In genomic region chr9:117696141-117696540, GRCh38 we compare ENCODE assay signal across 36 cellular contexts. TPM values are rescaled to one million over a fixed set of nuclear protein-coding genes. Genes with fewer than 3 reads are reported as not detected.
DNase-seq lines count a peak whose midpoint lies in the region; ATAC-seq, FAIRE-seq and TF ChIP-seq lines count a peak whose summit lies in the region.
"Had no signal": no experiment of that assay in that cellular context is flagged by ENCODE, and none has a peak within 500 bp of the region (broad histone marks: within the 10 kb centered on the region; RNA-seq: fewer than 3 reads in every experiment).

No MANE protein-coding gene starts in this region.

- H3K27me3 Mint-ChIP-seq in natural killer cell treated with Interleukin-12 subunit alpha and Interleukin-12 subunit beta and Interleukin-15 and Interleukin-18, amount 100 ng/mL, for 72 hours: peaks cover under 1 to 8% of the 10 kb centered on the region in 2 donors
- peaks cover 0 to 2% of the 10 kb centered on the region in 2 donors for H3K27me3 Mint-ChIP-seq in effector memory CD8-positive, alpha-beta T cell
- H3K27me3 Mint-ChIP-seq: activated CD4-positive, alpha-beta T cell treated with anti-CD3 and anti-CD28 coated beads, Interleukin-2, amount 10 ng/mL, durations not matched to agents 24 days and 14 days; activated naive CD8-positive, alpha-beta T cell; type B pancreatic cell had no signal

- TF ChIP-seq POLR2A in H54 (IDR thresholded peaks at IDR 0.05; ENCODE audit: low read depth, low read length) (no peak), thyroid gland (IDR thresholded peaks at IDR 0.05) (no peak), uterus (IDR thresholded peaks at IDR 0.05) (no peak)

- H3K27me3 ChIP-seq in bronchial epithelial cell (ENCODE audit: control insufficient read depth, insufficient read depth, low read length): no peaks in the 10 kb centered on the region
- H3K27me3 ChIP-seq in thyroid gland: no peaks in the 10 kb centered on the region
- H3K27me3 ChIP-seq in uterus: no peaks in the 10 kb centered on the region
- H3K27me3 ChIP-seq: BLaER1, cardiac muscle cell, heart left ventricle had no signal

- H3K4me1 ChIP-seq in thyroid gland: no peaks in the 10 kb centered on the region
- H3K4me1 ChIP-seq in uterus: no peaks in the 10 kb centered on the region
- H3K4me1 ChIP-seq: BLaER1, heart left ventricle had no signal

- no peaks in the 10 kb centered on the region for H3K36me3 Mint-ChIP-seq in natural killer cell treated with Interleukin-12 subunit alpha and Interleukin-12 subunit beta and Interleukin-15 and Interleukin-18, amount 100 ng/mL, for 72 hours
- no peaks in the 10 kb centered on the region for H3K36me3 Mint-ChIP-seq in effector memory CD8-positive, alpha-beta T cell (ENCODE audit: insufficient read depth)
- H3K36me3 Mint-ChIP-seq: activated naive CD8-positive, alpha-beta T cell; mesothelial cell of epicardium; stimulated activated effector memory CD8-positive, alpha-beta T cell treated with anti-CD3 and anti-CD28 coated beads, Interleukin-12 subunit alpha, Interleukin-12 subunit beta, amount 100 ng/mL, for 72 hours; type B pancreatic cell had no signal

- intact Hi-C loops in thyroid gland (cut with DNase I) (loop anchor here (10.0 kb wide), 1 partner anchor 61 kb away; no protein-coding TSS in a partner anchor), uterus (cut with DNase I; ENCODE audit: low total_unique reads) (no loop called here)

- H3K4me3 Mint-ChIP-seq in natural killer cell treated with Interleukin-12 subunit alpha and Interleukin-12 subunit beta and Interleukin-15 and Interleukin-18, amount 100 ng/mL, for 72 hours: no peak overlapping the region
- H3K4me3 Mint-ChIP-seq in effector memory CD8-positive, alpha-beta T cell: no peak overlapping the region
- H3K4me3 Mint-ChIP-seq: activated CD4-positive, alpha-beta T cell treated with anti-CD3 and anti-CD28 coated beads, Interleukin-2, amount 10 ng/mL, durations not matched to agents 24 days and 14 days; activated naive CD8-positive, alpha-beta T cell; mesothelial cell of epicardium; naive B cell; stimulated activated effector memory CD8-positive, alpha-beta T cell treated with anti-CD3 and anti-CD28 coated beads, Interleukin-12 subunit alpha, Interleukin-12 subunit beta, amount 100 ng/mL, for 72 hours; type B pancreatic cell had no signal

- peak; percentile 53 for FAIRE-seq in H54 (lab: Jason Lieb, UNC)
- FAIRE-seq in bronchial epithelial cell (lab: Jason Lieb, UNC): no peak
- FAIRE-seq: GM12891, kidney had no signal

- no peaks in the 10 kb centered on the region for H3K4me1 Mint-ChIP-seq in natural killer cell treated with Interleukin-12 subunit alpha and Interleukin-12 subunit beta and Interleukin-15 and Interleukin-18, amount 100 ng/mL, for 72 hours (ENCODE audit: low read depth in 2 of 2)
- H3K4me1 Mint-ChIP-seq in effector memory CD8-positive, alpha-beta T cell (ENCODE audit: low read depth in 2 of 2): no peaks in the 10 kb centered on the region
- H3K4me1 Mint-ChIP-seq: activated CD4-positive, alpha-beta T cell treated with anti-CD3 and anti-CD28 coated beads, Interleukin-2, amount 10 ng/mL, durations not matched to agents 24 days and 14 days; mesothelial cell of epicardium; stimulated activated effector memory CD8-positive, alpha-beta T cell treated with anti-CD3 and anti-CD28 coated beads, Interleukin-12 subunit alpha, Interleukin-12 subunit beta, amount 100 ng/mL, for 72 hours had no signal

- ATAC-seq in natural killer cell treated with Interleukin-12 subunit alpha and Interleukin-12 subunit beta and Interleukin-15 and Interleukin-18, amount 100 ng/mL, for 72 hours: peak; percentile 69 to 83
- no peak for ATAC-seq in effector memory CD8-positive, alpha-beta T cell (replicated peaks)
- no peak for ATAC-seq in HG02884 (IDR thresholded peaks at IDR 0.05; ENCODE audit: unreplicated experiment)
- ATAC-seq: HCT116; PC-3; Right ventricle myocardium inferior; stimulated activated effector memory CD8-positive, alpha-beta T cell treated with anti-CD3 and anti-CD28 coated beads, Interleukin-12 subunit alpha, Interleukin-12 subunit beta, amount 100 ng/mL, for 72 hours had no signal

- H3K27ac Mint-ChIP-seq in natural killer cell treated with Interleukin-12 subunit alpha and Interleukin-12 subunit beta and Interleukin-15 and Interleukin-18, amount 100 ng/mL, for 72 hours: no peak overlapping the region
- no peak overlapping the region for H3K27ac Mint-ChIP-seq in effector memory CD8-positive, alpha-beta T cell
- H3K27ac Mint-ChIP-seq: activated CD4-positive, alpha-beta T cell treated with anti-CD3 and anti-CD28 coated beads, Interleukin-2, amount 10 ng/mL, durations not matched to agents 24 days and 14 days; activated naive CD8-positive, alpha-beta T cell; mesothelial cell of epicardium; naive B cell; stimulated activated effector memory CD8-positive, alpha-beta T cell treated with anti-CD3 and anti-CD28 coated beads, Interleukin-12 subunit alpha, Interleukin-12 subunit beta, amount 100 ng/mL, for 72 hours; type B pancreatic cell had no signal

- H3K9me3 Mint-ChIP-seq in natural killer cell treated with Interleukin-12 subunit alpha and Interleukin-12 subunit beta and Interleukin-15 and Interleukin-18, amount 100 ng/mL, for 72 hours: peaks cover 12% of the 10 kb centered on the region
- no peaks in the 10 kb centered on the region for H3K9me3 Mint-ChIP-seq in effector memory CD8-positive, alpha-beta T cell
- H3K9me3 Mint-ChIP-seq: activated CD4-positive, alpha-beta T cell treated with anti-CD3 and anti-CD28 coated beads, Interleukin-2, amount 10 ng/mL, durations not matched to agents 24 days and 14 days had no signal

- no peaks in the 10 kb centered on the region for H3K36me3 ChIP-seq in bronchial epithelial cell (ENCODE audit: control insufficient read depth, insufficient read depth, low read length)
- no peaks in the 10 kb centered on the region for H3K36me3 ChIP-seq in thyroid gland
- no peaks in the 10 kb centered on the region for H3K36me3 ChIP-seq in uterus
- H3K36me3 ChIP-seq: BLaER1, cardiac muscle cell, heart left ventricle, WERI-Rb-1 had no signal

- H3K27ac ChIP-seq in thyroid gland: no peak overlapping the region
- no peak overlapping the region for H3K27ac ChIP-seq in uterus
- H3K27ac ChIP-seq: BLaER1, cardiac muscle cell, coronary artery, heart left ventricle, WERI-Rb-1 had no signal

- WGBS in thyroid gland, 2 donors: 93 to 95% methylated on average over 2 of the region's 2 CpGs

- no peak for DNase-seq in H54 (ENCODE audit: insufficient read length, low spot score)
- DNase-seq in NOMO-1 (lab: John Stamatoyannopoulos, UW; ENCODE audit: unreplicated experiment in 2 of 2): peak; percentile 72 to 88
- DNase-seq in bronchial epithelial cell (ENCODE audit: low read depth): peak; percentile 82
- DNase-seq in natural killer cell treated with Interleukin-12 subunit alpha and Interleukin-12 subunit beta and Interleukin-15 and Interleukin-18, amount 100 ng/mL, for 72 hours (ENCODE audit: low spot score): no peak
- no peak for DNase-seq in thyroid gland
- no peak for DNase-seq in effector memory CD8-positive, alpha-beta T cell
- no peak for DNase-seq in uterus
- DNase-seq: activated CD4-positive, alpha-beta T cell treated with anti-CD3 and anti-CD28 coated beads, Interleukin-2, amount 10 ng/mL, durations not matched to agents 24 days and 14 days; activated CD8-positive, alpha-beta memory T cell treated with anti-CD3 and anti-CD28 coated beads for 24 hours; activated effector memory CD4-positive, alpha-beta T cell treated with Interleukin-2 at 50 U/mL for 16 hours; anterior cingulate cortex; COR-L47; effector memory CD4-positive, alpha-beta T cell; foreskin melanocyte; heart left ventricle; Kasumi-1; kidney; naive B cell; NCI-H1092; NCI-H1694 treated with DMSO at 0.1 percent for 48 hours; NCI-H510A; nucleus accumbens; PC-3; T1000; WERI-Rb-1 had no signal

- no peak for TF ChIP-seq CTCF in bronchial epithelial cell (IDR thresholded peaks at IDR 0.05; ENCODE audit: insufficient read depth, low read length, severe bottlenecking)
- no peak for TF ChIP-seq CTCF in thyroid gland (IDR thresholded peaks at IDR 0.05)
- no peak for TF ChIP-seq CTCF in uterus (IDR thresholded peaks at IDR 0.05)

- H3K4me3 ChIP-seq in bronchial epithelial cell (ENCODE audit: low read depth, low read length) (no peak overlapping the region), thyroid gland (replicated peaks in 1 of 3) (no peak overlapping the region), uterus (no peak overlapping the region)
- H3K4me3 ChIP-seq: BLaER1, cardiac muscle cell, coronary artery, heart left ventricle had no signal

- H3K9me3 ChIP-seq in thyroid gland (no peaks in the 10 kb centered on the region), uterus (no peaks in the 10 kb centered on the region)

RNA-seq across cellular contexts. Expression of gene TLR4, which starts 8.1 kb away (rescaled TPM):
- total RNA-seq in bronchial epithelial cell (0.13 and 0.26 TPM in 2 replicates), thyroid gland (10 to 100 TPM in 3 of 4 donors, 1 to 10 TPM in 1; 9.8 to 59.0 (median 36.0) TPM), uterus (10 to 100 TPM; 18.6 to 29.5 (median 26.8) TPM)
- total RNA-seq in natural killer cell treated with Interleukin-12 subunit alpha and Interleukin-12 subunit beta and Interleukin-15 and Interleukin-18, amount 100 ng/mL, for 72 hours: under 1 TPM; 0.24 to 0.42 TPM
- total RNA-seq: activated CD4-positive, alpha-beta T cell treated with anti-CD3 and anti-CD28 coated beads, Interleukin-2, amount 10 ng/mL, durations not matched to agents 24 days and 14 days; PC-3 had no signal

Comparison
In these comparisons a context has a peak if more than half of its experiments do, and no peak if none do; other contexts are left out.
1. DNase-seq: peak in NOMO-1 (2 of 2) and bronchial epithelial cell (single experiment); none in H54 (single experiment), natural killer cell treated with Interleukin-12 subunit alpha and Interleukin-12 subunit beta and Interleukin-15 and Interleukin-18, amount 100 ng/mL, for 72 hours (single experiment), thyroid gland (0 of 2), effector memory CD8-positive, alpha-beta T cell (0 of 3) and uterus (0 of 2).
2. ATAC-seq: peak in natural killer cell treated with Interleukin-12 subunit alpha and Interleukin-12 subunit beta and Interleukin-15 and Interleukin-18, amount 100 ng/mL, for 72 hours (2 of 2); none in effector memory CD8-positive, alpha-beta T cell (single experiment) and HG02884 (single experiment).